13 cellular contexts compared by ENCODE assay signal in genomic region chr2:176083796-176084261, GRCh38. TPM values are rescaled to one million over a fixed set of nuclear protein-coding genes. Genes with fewer than 3 reads are reported as not detected.
DNase-seq lines count a peak whose midpoint lies in the region; ATAC-seq and TF ChIP-seq lines count a peak whose summit lies in the region.
"Had no signal": no experiment of that assay in that cellular context is flagged by ENCODE, and none has a peak within 500 bp of the region (broad histone marks: within the 10 kb centered on the region; RNA-seq: fewer than 3 reads in every experiment).

TSS of gene EVX2 (minus strand) at chr2:176083962. CDS start at chr2:176083776, 186 bp downstream.

- peaks cover 17% of the 10 kb centered on the region for H3K4me1 Mint-ChIP-seq in activated CD4-positive, alpha-beta memory T cell treated with anti-CD3 and anti-CD28 coated beads for 36 hours (ENCODE audit: low read depth)
- peaks cover 10 to 25% (median 21%) of the 10 kb centered on the region in 3 donors for H3K4me1 Mint-ChIP-seq in naive B cell
- peaks cover 11 to 15% of the 10 kb centered on the region in 2 donors for H3K4me1 Mint-ChIP-seq in effector memory CD8-positive, alpha-beta T cell (ENCODE audit: low read depth in 2 of 2)

- peaks cover 82% of the 10 kb centered on the region for H3K27me3 Mint-ChIP-seq in activated CD4-positive, alpha-beta memory T cell treated with anti-CD3 and anti-CD28 coated beads for 36 hours
- H3K27me3 Mint-ChIP-seq in naive B cell = peaks cover 64 to 83% (median 65%) of the 10 kb centered on the region in 3 donors
- peaks cover 85 to 93% of the 10 kb centered on the region in 2 donors for H3K27me3 Mint-ChIP-seq in effector memory CD8-positive, alpha-beta T cell

- TF ChIP-seq POLR2A in vagina (IDR thresholded peaks at IDR 0.05) = no peak

- DNase-seq in cardiac muscle cell (ENCODE audit: low read depth in 1 of 2, low spot score in 1 of 2) (no peak), Right ventricle myocardium superior (no peak), naive B cell (no peak), vagina (ENCODE audit: extremely low spot score in 2 of 2) (peak in 1 of 2 donors; percentile 82)
- no peak for DNase-seq in activated CD4-positive, alpha-beta memory T cell treated with anti-CD3 and anti-CD28 coated beads for 36 hours
- no peak for DNase-seq in effector memory CD8-positive, alpha-beta T cell
- DNase-seq: activated CD8-positive, alpha-beta memory T cell treated with anti-CD3 and anti-CD28 coated beads for 24 hours; nucleus accumbens; SW 1271 had no signal

- H3K27ac ChIP-seq in cardiac muscle cell (no peak within 1 kb of the TSS), vagina (peak within 1 kb of the TSS; percentile 93)
- H3K27ac ChIP-seq: gastroesophageal sphincter had no signal

- no peaks in the 10 kb centered on the region for H3K9me3 ChIP-seq in cardiac muscle cell (ENCODE audit: low read depth)
- H3K9me3 ChIP-seq in vagina = no peaks in the 10 kb centered on the region

- intact Hi-C loops in Right ventricle myocardium superior (cut with DNase I) = no loop called here
- intact Hi-C loops in activated CD4-positive, alpha-beta memory T cell treated with anti-CD3 and anti-CD28 coated beads for 36 hours (cut with micrococcal nuclease) = loop anchor here (2.0 kb wide), 1 partner anchor 27 kb away; no protein-coding TSS in a partner anchor
- intact Hi-C loops in vagina (cut with DNase I) = loop anchor here (10.0 kb wide), 1 partner anchor 1749 kb away; the partner anchor contains the start of gene SP9

- peaks cover 18% of the 10 kb centered on the region for H3K9me3 Mint-ChIP-seq in activated CD4-positive, alpha-beta memory T cell treated with anti-CD3 and anti-CD28 coated beads for 36 hours
- H3K9me3 Mint-ChIP-seq in naive B cell = peaks cover 5 to 54% (median 36%) of the 10 kb centered on the region in 7 donors
- peaks cover 2 to 7% of the 10 kb centered on the region in 2 donors for H3K9me3 Mint-ChIP-seq in effector memory CD8-positive, alpha-beta T cell

- peak within 1 kb of the TSS; percentile 60 for H3K27ac Mint-ChIP-seq in activated CD4-positive, alpha-beta memory T cell treated with anti-CD3 and anti-CD28 coated beads for 36 hours
- peak within 1 kb of the TSS in 5 of 6 donors; percentile 49 to 98 (median 84) for H3K27ac Mint-ChIP-seq in naive B cell
- H3K27ac Mint-ChIP-seq in effector memory CD8-positive, alpha-beta T cell = peak within 1 kb of the TSS in 1 of 2 donors; percentile 95

- TF ChIP-seq CTCF in cardiac muscle cell (IDR thresholded peaks at IDR 0.05; ENCODE audit: low read depth, low read length) (no peak), vagina (IDR thresholded peaks at IDR 0.05) (no peak)

- POLR2A ChIA-PET in activated CD4-positive, alpha-beta memory T cell treated with anti-CD3 and anti-CD28 coated beads for 36 hours (lab: Charles Lee) = no interaction called here

- peak within 1 kb of the TSS; percentile 11 for H3K4me3 ChIP-seq in cardiac muscle cell
- peak within 1 kb of the TSS; percentile 49 to 52 for H3K4me3 ChIP-seq in vagina
- H3K4me3 ChIP-seq: gastroesophageal sphincter had no signal

- H3K36me3 Mint-ChIP-seq in activated CD4-positive, alpha-beta memory T cell treated with anti-CD3 and anti-CD28 coated beads for 36 hours = peaks cover 35% of the 10 kb centered on the region
- H3K36me3 Mint-ChIP-seq in naive B cell = peaks cover 6 to 17% of the 10 kb centered on the region in 2 donors
- peaks cover 87% of the 10 kb centered on the region for H3K36me3 Mint-ChIP-seq in effector memory CD8-positive, alpha-beta T cell (ENCODE audit: insufficient read depth)

- H3K27me3 ChIP-seq in cardiac muscle cell (peaks cover 100% of the 10 kb centered on the region), vagina (peaks cover 9% of the 10 kb centered on the region)

- H3K36me3 ChIP-seq in cardiac muscle cell (no peaks in the 10 kb centered on the region), vagina (no peaks in the 10 kb centered on the region)
- H3K36me3 ChIP-seq: gastroesophageal sphincter had no signal

- ATAC-seq in Right ventricle myocardium superior (ENCODE audit: poor library complexity) (no peak), naive B cell (ENCODE audit: low read depth in 2 of 2) (no peak), esophagus mucosa (no peak), HG02870 (IDR thresholded peaks at IDR 0.05; ENCODE audit: unreplicated experiment) (no peak)
- no peak for ATAC-seq in effector memory CD8-positive, alpha-beta T cell (replicated peaks)
- ATAC-seq: gastroesophageal sphincter had no signal

- H3K4me1 ChIP-seq in cardiac muscle cell (ENCODE audit: low read depth) = peaks cover 8% of the 10 kb centered on the region
- H3K4me1 ChIP-seq in vagina = peaks cover 66% of the 10 kb centered on the region

- H3K4me3 Mint-ChIP-seq in activated CD4-positive, alpha-beta memory T cell treated with anti-CD3 and anti-CD28 coated beads for 36 hours = peak within 1 kb of the TSS; percentile 36
- peak within 1 kb of the TSS in 6 of 8 donors; percentile 24 to 75 (median 65) for H3K4me3 Mint-ChIP-seq in naive B cell
- peak within 1 kb of the TSS in 1 of 2 donors; percentile 37 for H3K4me3 Mint-ChIP-seq in effector memory CD8-positive, alpha-beta T cell

- CTCF ChIA-PET in activated CD4-positive, alpha-beta memory T cell treated with anti-CD3 and anti-CD28 coated beads for 36 hours (lab: Charles Lee) = no interaction called here

RNA-seq across cellular contexts. Expression of gene EVX2, which starts in this region (rescaled TPM):
- total RNA-seq in cardiac muscle cell (0.06 and 0.11 TPM in 2 replicates), Right ventricle myocardium superior (not detected), vagina (0.98 TPM), esophagus mucosa (not detected)
- polyA plus RNA-seq in cardiac muscle cell (0.28 TPM in 1 of 2 replicates, not detected in the other), naive B cell (ENCODE audit: low read depth in 6 of 6) (not detected)
- not detected for total RNA-seq in activated CD4-positive, alpha-beta memory T cell treated with anti-CD3 and anti-CD28 coated beads for 36 hours
- polyA plus RNA-seq: BJ had no signal
